21 cellular contexts compared by ENCODE assay signal in the genomic region with DNA sequence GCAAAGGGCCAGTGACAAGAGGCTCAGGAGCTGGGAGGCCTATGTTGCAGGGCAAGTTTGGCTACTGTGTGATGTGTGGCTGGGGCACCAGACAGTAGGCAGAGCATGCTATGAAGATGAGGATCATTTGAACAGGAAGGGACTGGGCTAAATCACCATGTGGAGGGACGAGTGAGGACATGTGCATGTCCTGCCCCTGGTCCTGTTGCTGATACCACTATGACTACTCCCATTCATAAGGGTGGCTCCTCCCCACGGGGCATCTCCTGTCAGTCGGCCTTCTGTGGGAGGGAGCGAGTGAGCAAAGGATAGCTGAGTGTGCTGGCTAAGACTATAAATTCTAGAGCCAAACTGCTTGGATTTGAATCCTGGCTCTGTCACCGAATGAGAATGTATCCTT.
DNase-seq lines count a peak whose midpoint lies in the region; ATAC-seq and TF ChIP-seq lines count a peak whose summit lies in the region.
"Had no signal": no experiment of that assay in that cellular context is flagged by ENCODE, and none has a peak within 500 bp of the region (broad histone marks: within the 10 kb centered on the region; RNA-seq: fewer than 3 reads in every experiment).

No MANE protein-coding gene starts in this region.

- H3K9me3 ChIP-seq in MG63 (no peaks in the 10 kb centered on the region), psoas muscle (no peaks in the 10 kb centered on the region)
- H3K9me3 ChIP-seq: breast epithelium, tibial nerve had no signal

- whole genome bisulfite sequencing in psoas muscle, 3 donors = 25 to 37% (median 32%) methylated on average over 4 to 5 of the region's 5 CpGs

- ATAC-seq in psoas muscle (peak; percentile 49 to 68 (median 58)), GM21737 (IDR thresholded peaks at IDR 0.05; ENCODE audit: unreplicated experiment) (no peak)
- ATAC-seq: natural killer cell treated with Interleukin-12 subunit alpha and Interleukin-12 subunit beta and Interleukin-15 and Interleukin-18, amount 100 ng/mL, for 72 hours had no signal

- H3K4me3 ChIP-seq in MG63 = no peak overlapping the region
- no peak overlapping the region for H3K4me3 ChIP-seq in fibroblast of mammary gland (ENCODE audit: control insufficient read depth, low read depth, low read length)
- H3K4me3 ChIP-seq in psoas muscle = no peak overlapping the region
- H3K4me3 ChIP-seq: breast epithelium, tibial nerve had no signal

- peak; percentile 55 for DNase-seq in MG63
- DNase-seq in amniotic epithelial cell (ENCODE audit: low read depth) = peak; percentile 36
- DNase-seq in fibroblast of mammary gland (ENCODE audit: low read depth) = peak; percentile 60
- DNase-seq in psoas muscle = peak in 1 of 2 donors; percentile 17
- no peak for DNase-seq in RKO (ENCODE audit: low spot score)
- no peak for DNase-seq in DMS79 treated with DMSO at 0.1 percent for 48 hours (lab: John Stamatoyannopoulos, UW)
- DNase-seq in NCI-H1436 treated with DMSO at 0.1 percent for 48 hours (lab: John Stamatoyannopoulos, UW) = no peak
- DNase-seq: activated T-cell treated with anti-CD3 and anti-CD28 coated beads, Interleukin-2, amount 50 U/mL, for 24 hours; cortex of kidney; EL; foreskin fibroblast; hippocampal formation; immature natural killer cell; IMR-90; NCI-H446 treated with DMSO at 0.1 percent for 48 hours; stimulated activated CD4-positive, alpha-beta T cell treated with anti-CD3 and anti-CD28 coated beads, Interleukin-4, amount 100 ng/mL, for 4 hours; stimulated activated naive CD4-positive, alpha-beta T cell treated with Interleukin-2 at 50 U/mL for 16 hours had no signal

- intact Hi-C loops in psoas muscle (cut with DNase I) = loop anchor here in 1 of 2 donors (10.0 kb wide), 2 partner anchors 117 to 227 kb away; no protein-coding TSS in a partner anchor

- H3K4me1 ChIP-seq in psoas muscle = peaks cover 17% of the 10 kb centered on the region
- H3K4me1 ChIP-seq: breast epithelium had no signal

- TF ChIP-seq CTCF in fibroblast of mammary gland (conservative IDR thresholded peaks at IDR 0.05; ENCODE audit: control insufficient read depth, insufficient read depth, low read depth, low read length) (no peak), psoas muscle (IDR thresholded peaks at IDR 0.05) (no peak)

- H3K27me3 ChIP-seq in MG63 (no peaks in the 10 kb centered on the region), psoas muscle (ENCODE audit: insufficient read depth in 3 of 3, low read length in 2 of 3) (peaks cover 0 to 13% (median 0%) of the 10 kb centered on the region in 3 donors)

- H3K36me3 ChIP-seq in MG63 (no peaks in the 10 kb centered on the region), psoas muscle (ENCODE audit: insufficient read depth in 1 of 2, low read depth in 1 of 2) (peaks cover 0 to 6% of the 10 kb centered on the region in 2 donors)
- H3K36me3 ChIP-seq: breast epithelium, tibial nerve had no signal

- peak overlapping the region; percentile 42 for H3K27ac ChIP-seq in psoas muscle
- H3K27ac ChIP-seq: tibial nerve had no signal

Comparison
In these comparisons a context has a peak if more than half of its experiments do, and no peak if none do; other contexts are left out.
1. DNase-seq: peak in MG63 (single experiment), amniotic epithelial cell (single experiment) and fibroblast of mammary gland (single experiment); none in RKO (single experiment), DMS79 treated with DMSO at 0.1 percent for 48 hours (single experiment) and NCI-H1436 treated with DMSO at 0.1 percent for 48 hours (single experiment).